Comparison of ENCODE assay signal across 9 cellular contexts in genomic region chr2:88329815-88330603, GRCh38.
DNase-seq lines count a peak whose midpoint lies in the region; ATAC-seq lines count a peak whose summit lies in the region.
"Had no signal": no experiment of that assay in that cellular context is flagged by ENCODE, and none has a peak within 500 bp of the region (broad histone marks: within the 10 kb centered on the region; RNA-seq: fewer than 3 reads in every experiment).

No MANE protein-coding gene starts in this region.

- intact Hi-C loops in posterior cingulate gyrus (cut with DNase I), result no loop called here

- peak overlapping the region; percentile 94 for H3K27ac ChIP-seq in HUES48 (ENCODE audit: low read depth, low read length)

- no peak overlapping the region for H3K9ac ChIP-seq in HUES48 (ENCODE audit: low read depth, low read length)

- peak; percentile 86 for ATAC-seq in GM21717 (IDR thresholded peaks at IDR 0.05; ENCODE audit: unreplicated experiment)
- ATAC-seq in GM21723 (IDR thresholded peaks at IDR 0.05; ENCODE audit: unreplicated experiment), result no peak
- no peak for ATAC-seq in GM21526 (IDR thresholded peaks at IDR 0.05; ENCODE audit: low FRiP score, unreplicated experiment)
- ATAC-seq in left lobe of liver, result no peak

- DNase-seq in Daoy (ENCODE audit: low read depth), result peak; percentile 87
- peak; percentile 79 for DNase-seq in astrocyte of the hippocampus (ENCODE audit: low read depth, low spot score)
- no peak for DNase-seq in posterior cingulate gyrus
- DNase-seq in left lobe of liver (ENCODE audit: low spot score), result no peak

- peak overlapping the region; percentile 25; the same call in 1 of the 2 replicates for H3K4me3 ChIP-seq in HUES48 (ENCODE audit: low read depth, low read length)
- H3K4me3 ChIP-seq: skin epidermis had no signal

- no peaks in the 10 kb centered on the region for H3K36me3 ChIP-seq in HUES48 (ENCODE audit: control insufficient read depth, insufficient read depth, low read length)

- peaks cover 10% of the 10 kb centered on the region; the same call in 1 of the 2 replicates for H3K27me3 ChIP-seq in HUES48 (ENCODE audit: control insufficient read depth, insufficient read depth, low read length)

- H3K4me1 ChIP-seq in HUES48 (ENCODE audit: control insufficient read depth, insufficient read depth, low read length), result peaks cover 22% of the 10 kb centered on the region

- H3K9me3 ChIP-seq in HUES48 (ENCODE audit: control insufficient read depth, insufficient read depth, low read length), result no peaks in the 10 kb centered on the region

Comparison
In these comparisons a context has a peak if more than half of its experiments do, and no peak if none do; other contexts are left out.
1. DNase-seq: peak in Daoy (single experiment) and astrocyte of the hippocampus (single experiment); none in posterior cingulate gyrus (0 of 10) and left lobe of liver (single experiment).